ENCODE assay signal across 25 cellular contexts in the genomic region with DNA sequence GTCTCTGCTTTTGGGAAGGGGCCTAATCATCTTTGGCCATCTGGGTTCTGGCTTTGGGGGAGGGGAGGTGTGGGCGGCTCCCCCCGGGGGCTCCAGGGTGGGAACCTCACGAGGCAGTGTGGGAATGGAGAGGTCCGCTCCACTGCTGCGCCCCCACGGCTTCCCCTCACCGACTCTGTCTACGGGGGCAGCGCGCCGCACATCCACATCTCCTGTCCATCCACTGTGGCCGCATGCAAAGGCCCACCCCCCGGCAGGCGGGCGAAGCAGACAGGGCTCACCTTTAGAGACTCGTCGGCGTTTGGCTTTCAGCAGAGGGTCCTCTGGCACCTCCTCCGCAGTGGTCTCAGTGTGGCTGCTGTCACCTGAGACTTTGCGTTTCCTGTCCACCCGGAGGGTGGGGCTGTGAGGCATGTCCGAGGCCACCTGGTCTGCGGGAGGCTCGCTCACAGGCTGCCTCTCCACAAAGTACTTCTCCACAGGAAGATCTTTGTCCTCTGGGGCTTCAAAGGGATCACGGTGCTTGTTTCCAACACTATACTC. TPM values are rescaled to one million over a fixed set of nuclear protein-coding genes. Genes with fewer than 3 reads are reported as not detected.
DNase-seq lines count a peak whose midpoint lies in the region; ATAC-seq lines count a peak whose summit lies in the region.
"Had no signal": no experiment of that assay in that cellular context is flagged by ENCODE, and none has a peak within 500 bp of the region (broad histone marks: within the 10 kb centered on the region; RNA-seq: fewer than 3 reads in every experiment).

No MANE protein-coding gene starts in this region.

- peaks cover 23% of the 10 kb centered on the region for H3K36me3 Mint-ChIP-seq in activated naive CD8-positive, alpha-beta T cell treated with anti-CD3 and anti-CD28 coated beads, Interleukin-2, amount 10 ng/mL, durations not matched to agents 7 days and 5 days
- peaks cover 34% of the 10 kb centered on the region for H3K36me3 Mint-ChIP-seq in activated naive CD8-positive, alpha-beta T cell treated with anti-CD3 and anti-CD28 coated beads, Interleukin-2, amount 50 U/mL, for 24 hours (ENCODE audit: low read depth)
- H3K36me3 Mint-ChIP-seq in central memory CD8-positive, alpha-beta T cell (ENCODE audit: insufficient read depth): peaks cover 27% of the 10 kb centered on the region

- no peaks in the 10 kb centered on the region for H3K27me3 Mint-ChIP-seq in activated naive CD8-positive, alpha-beta T cell treated with anti-CD3 and anti-CD28 coated beads, Interleukin-2, amount 10 ng/mL, durations not matched to agents 7 days and 5 days
- H3K27me3 Mint-ChIP-seq in activated naive CD8-positive, alpha-beta T cell treated with anti-CD3 and anti-CD28 coated beads, Interleukin-2, amount 50 U/mL, for 24 hours: no peaks in the 10 kb centered on the region
- no peaks in the 10 kb centered on the region for H3K27me3 Mint-ChIP-seq in central memory CD8-positive, alpha-beta T cell
- H3K27me3 Mint-ChIP-seq: CD4-positive, alpha-beta memory T cell had no signal

- ATAC-seq in activated naive CD8-positive, alpha-beta T cell treated with anti-CD3 and anti-CD28 coated beads, Interleukin-2, amount 10 ng/mL, durations not matched to agents 7 days and 5 days (ENCODE audit: low read depth): no peak
- ATAC-seq in activated naive CD8-positive, alpha-beta T cell treated with anti-CD3 and anti-CD28 coated beads, Interleukin-2, amount 50 U/mL, for 24 hours: no peak
- ATAC-seq in central memory CD8-positive, alpha-beta T cell (replicated peaks; ENCODE audit: extremely low read depth, poor library complexity, severe bottlenecking): no peak
- ATAC-seq in GM21619 (IDR thresholded peaks at IDR 0.05; ENCODE audit: unreplicated experiment) (no peak), HG03469 (IDR thresholded peaks at IDR 0.05; ENCODE audit: unreplicated experiment) (no peak)
- ATAC-seq: activated CD4-positive, CD25-positive, alpha-beta regulatory T cell treated with anti-CD3 and anti-CD28 coated beads, Interleukin-2, amount 50 U/mL, for 24 hours; left cardiac atrium; PC-3; Right ventricle myocardium inferior had no signal

- POLR2A ChIA-PET in activated naive CD8-positive, alpha-beta T cell treated with anti-CD3 and anti-CD28 coated beads, Interleukin-2, amount 10 ng/mL, durations not matched to agents 7 days and 5 days (lab: Charles Lee): no interaction called here

- peak overlapping the region; percentile 94 for H3K27ac Mint-ChIP-seq in activated naive CD8-positive, alpha-beta T cell treated with anti-CD3 and anti-CD28 coated beads, Interleukin-2, amount 10 ng/mL, durations not matched to agents 7 days and 5 days
- no peak overlapping the region for H3K27ac Mint-ChIP-seq in activated naive CD8-positive, alpha-beta T cell treated with anti-CD3 and anti-CD28 coated beads, Interleukin-2, amount 50 U/mL, for 24 hours
- H3K27ac Mint-ChIP-seq in central memory CD8-positive, alpha-beta T cell (ENCODE audit: low read depth): peak overlapping the region; percentile 81

- DNase-seq in DMS153 (lab: John Stamatoyannopoulos, UW) (peak; percentile 43), DMS153 treated with DMSO at 0.1 percent for 48 hours (lab: John Stamatoyannopoulos, UW; ENCODE audit: unreplicated experiment) (no peak), SIG-M5 treated with dmso at 0.1 percent for 504 hours (lab: John Stamatoyannopoulos, UW; ENCODE audit: unreplicated experiment) (no peak)
- DNase-seq in activated naive CD8-positive, alpha-beta T cell treated with anti-CD3 and anti-CD28 coated beads, Interleukin-2, amount 10 ng/mL, durations not matched to agents 7 days and 5 days: no peak
- DNase-seq in activated naive CD8-positive, alpha-beta T cell treated with anti-CD3 and anti-CD28 coated beads, Interleukin-2, amount 50 U/mL, for 24 hours: no peak
- DNase-seq in central memory CD8-positive, alpha-beta T cell (ENCODE audit: low spot score in 2 of 2): no peak
- DNase-seq: activated gamma-delta T cell treated with Interleukin-2 at 50 U/mL for 16 hours; amniotic stem cell; CD4-positive, alpha-beta memory T cell; DMS79; effector CD8-positive, alpha-beta T cell; erythroblast; head of caudate nucleus; left cardiac atrium; mesenchymal stem cell; NCI-H345; NCI-H82; PC-3; small intestine; stimulated activated CD4-positive, alpha-beta T cell treated with anti-CD3 and anti-CD28 coated beads, Interleukin-2, amount 100 ng/mL, for 24 hours; trophoblast cell had no signal

- no peak overlapping the region for H3K4me3 Mint-ChIP-seq in activated naive CD8-positive, alpha-beta T cell treated with anti-CD3 and anti-CD28 coated beads, Interleukin-2, amount 10 ng/mL, durations not matched to agents 7 days and 5 days
- H3K4me3 Mint-ChIP-seq in activated naive CD8-positive, alpha-beta T cell treated with anti-CD3 and anti-CD28 coated beads, Interleukin-2, amount 50 U/mL, for 24 hours: no peak overlapping the region
- H3K4me3 Mint-ChIP-seq in central memory CD8-positive, alpha-beta T cell: no peak overlapping the region

- H3K4me1 Mint-ChIP-seq in activated naive CD8-positive, alpha-beta T cell treated with anti-CD3 and anti-CD28 coated beads, Interleukin-2, amount 10 ng/mL, durations not matched to agents 7 days and 5 days: peaks cover 58% of the 10 kb centered on the region
- H3K4me1 Mint-ChIP-seq in activated naive CD8-positive, alpha-beta T cell treated with anti-CD3 and anti-CD28 coated beads, Interleukin-2, amount 50 U/mL, for 24 hours: peaks cover 56% of the 10 kb centered on the region
- peaks cover 33% of the 10 kb centered on the region for H3K4me1 Mint-ChIP-seq in central memory CD8-positive, alpha-beta T cell

- H3K9me3 Mint-ChIP-seq in activated naive CD8-positive, alpha-beta T cell treated with anti-CD3 and anti-CD28 coated beads, Interleukin-2, amount 10 ng/mL, durations not matched to agents 7 days and 5 days: no peaks in the 10 kb centered on the region
- H3K9me3 Mint-ChIP-seq in activated naive CD8-positive, alpha-beta T cell treated with anti-CD3 and anti-CD28 coated beads, Interleukin-2, amount 50 U/mL, for 24 hours: no peaks in the 10 kb centered on the region
- H3K9me3 Mint-ChIP-seq in central memory CD8-positive, alpha-beta T cell: no peaks in the 10 kb centered on the region
- H3K9me3 Mint-ChIP-seq: CD4-positive, alpha-beta memory T cell had no signal

RNA-seq across cellular contexts. Expression of gene BCOR, which starts 33.6 kb away (rescaled TPM):
- total RNA-seq in activated naive CD8-positive, alpha-beta T cell treated with anti-CD3 and anti-CD28 coated beads, Interleukin-2, amount 10 ng/mL, durations not matched to agents 7 days and 5 days: 10 to 100 TPM; 44.7 to 46.4 TPM
